ENCODE assay signal across 8 cellular contexts in genomic region chr19:48445256-48445605, GRCh38. TPM values are rescaled to one million over a fixed set of nuclear protein-coding genes. Genes with fewer than 3 reads are reported as not detected.
A peak's percentile ranks its signal among the peaks of the same experiment; 100 is the strongest.
DNase-seq lines count a peak whose midpoint lies in the region; ATAC-seq lines count a peak whose summit lies in the region.

No MANE protein-coding gene starts in this region.

- peak; percentile 33 for ATAC-seq in GM21447 (IDR thresholded peaks at IDR 0.05; ENCODE audit: unreplicated experiment)
- no peak for ATAC-seq in HG02852 (IDR thresholded peaks at IDR 0.05; ENCODE audit: unreplicated experiment)

- H3K9ac ChIP-seq in Karpas-422 (ENCODE audit: low read length) = peak overlapping the region; percentile 85

- no peaks in the 10 kb centered on the region for H4K20me1 ChIP-seq in Karpas-422 (ENCODE audit: insufficient read depth, low read depth, low read length)

- H3K9me2 ChIP-seq in Karpas-422 (replicated peaks; ENCODE audit: insufficient read depth, low read length) = no peaks in the 10 kb centered on the region

- H3K9me3 ChIP-seq in Karpas-422 (ENCODE audit: low read length) = no peaks in the 10 kb centered on the region
- H3K9me3 ChIP-seq in SJCRH30 (replicated peaks) = no peaks in the 10 kb centered on the region

- peak; percentile 88 for DNase-seq in Daoy (ENCODE audit: low read depth)
- peak; percentile 81 for DNase-seq in Karpas-422
- peak in 1 of 2 experiments; percentile 44 for DNase-seq in SJCRH30
- DNase-seq in left kidney (ENCODE audit: low read depth, low spot score) = peak; percentile 86

- H2AFZ ChIP-seq in Karpas-422 (ENCODE audit: low read length) = peak overlapping the region; percentile 79

- H3K27me3 ChIP-seq in Karpas-422 (ENCODE audit: low read length) (no peaks in the 10 kb centered on the region), SJCRH30 (no peaks in the 10 kb centered on the region)

- H3K4me1 ChIP-seq in Karpas-422 (ENCODE audit: low read length) = peaks cover 26% of the 10 kb centered on the region
- H3K4me1 ChIP-seq in SJCRH30 = peaks cover 4% of the 10 kb centered on the region; the same call in 1 of the 2 replicates

- H3K79me2 ChIP-seq in Karpas-422 (ENCODE audit: low read length) = peaks cover 29% of the 10 kb centered on the region

- H3K4me2 ChIP-seq in Karpas-422 (ENCODE audit: low read depth, low read length, poor library complexity, severe bottlenecking) = peak overlapping the region; percentile 70

- H3K27ac ChIP-seq in Karpas-422 (ENCODE audit: low read length) = peak overlapping the region; percentile 77
- H3K27ac ChIP-seq in SJCRH30 = peak overlapping the region; percentile 75
- peak overlapping the region; percentile 96 for H3K27ac ChIP-seq in cingulate gyrus (ENCODE audit: low read depth, low read length)
- H3K27ac ChIP-seq in temporal lobe (ENCODE audit: low read depth, low read length) = peak overlapping the region; percentile 75

- H3K36me3 ChIP-seq in Karpas-422 (ENCODE audit: insufficient read depth, low read length) = peaks cover 16% of the 10 kb centered on the region; the same call in 1 of the 2 replicates
- peaks cover 25% of the 10 kb centered on the region for H3K36me3 ChIP-seq in SJCRH30

- H3K4me3 ChIP-seq in Karpas-422 (ENCODE audit: low read length) = peak overlapping the region; percentile 90
- peak overlapping the region; percentile 92 for H3K4me3 ChIP-seq in SJCRH30

RNA-seq across cellular contexts. Expression of gene GRWD1, which starts 0.6 kb away (rescaled TPM):
- total RNA-seq in Daoy (2014; rRNA removed; shearing (Covaris generic)) = 108 and 129 TPM in 2 replicates
- 15.9 and 22.2 TPM in 2 replicates for total RNA-seq in Karpas-422 (2014; rRNA removed; shearing (Covaris generic); ENCODE audit: low replicate concordance)
- total RNA-seq in SJCRH30 (2014; rRNA removed; shearing (Covaris generic)) = 40.4 and 44.6 TPM in 2 replicates
- 6.1 TPM for total RNA-seq in temporal lobe

RNA-seq across cellular contexts. Expression of gene KCNJ14, which starts 10.1 kb away (rescaled TPM):
- total RNA-seq in Daoy (2014; rRNA removed; shearing (Covaris generic)) = 1.8 and 3.8 TPM in 2 replicates
- total RNA-seq in Karpas-422 (2014; rRNA removed; shearing (Covaris generic); ENCODE audit: low replicate concordance) = 0.69 and 1.1 TPM in 2 replicates
- 0.41 and 0.57 TPM in 2 replicates for total RNA-seq in SJCRH30 (2014; rRNA removed; shearing (Covaris generic))
- total RNA-seq in temporal lobe = 1.2 TPM

RNA-seq across cellular contexts. Expression of gene CYTH2, which starts 23.9 kb away (rescaled TPM):
- total RNA-seq in Daoy (2014; rRNA removed; shearing (Covaris generic)) = 43.3 and 93.8 TPM in 2 replicates
- total RNA-seq in Karpas-422 (2014; rRNA removed; shearing (Covaris generic); ENCODE audit: low replicate concordance) = 32.5 and 60.4 TPM in 2 replicates
- total RNA-seq in SJCRH30 (2014; rRNA removed; shearing (Covaris generic)) = 25.0 and 29.0 TPM in 2 replicates
- 57.5 TPM for total RNA-seq in temporal lobe

RNA-seq across cellular contexts. Expression of gene GRIN2D, which starts 51.8 kb away (rescaled TPM):
- total RNA-seq in Daoy (2014; rRNA removed; shearing (Covaris generic)) = 0.09 TPM in 1 of 2 replicates, not detected in the other
- total RNA-seq in Karpas-422 (2014; rRNA removed; shearing (Covaris generic); ENCODE audit: low replicate concordance) = not detected in 2 replicates
- 0.03 TPM in 1 of 2 replicates, not detected in the other for total RNA-seq in SJCRH30 (2014; rRNA removed; shearing (Covaris generic))
- 3.7 TPM for total RNA-seq in temporal lobe

RNA-seq across cellular contexts. Expression of gene KDELR1, which starts 53.9 kb away (rescaled TPM):
- total RNA-seq in Daoy (2014; rRNA removed; shearing (Covaris generic)) = 54.5 and 61.0 TPM in 2 replicates
- 39.5 and 53.7 TPM in 2 replicates for total RNA-seq in Karpas-422 (2014; rRNA removed; shearing (Covaris generic); ENCODE audit: low replicate concordance)
- 105 and 119 TPM in 2 replicates for total RNA-seq in SJCRH30 (2014; rRNA removed; shearing (Covaris generic))
- total RNA-seq in temporal lobe = 22.1 TPM
